ENCODE assay signal across 27 cellular contexts in genomic region chr3:79769234-79769633, GRCh38. TPM values are rescaled to one million over a fixed set of nuclear protein-coding genes. Genes with fewer than 3 reads are reported as not detected.
"Had no signal": no experiment of that assay in that cellular context is flagged by ENCODE, and none has a peak within 500 bp of the region (broad histone marks: within the 10 kb centered on the region; RNA-seq: fewer than 3 reads in every experiment).

No MANE protein-coding gene starts in this region.

- DNase-seq: activated CD4-positive, alpha-beta memory T cell treated with anti-CD3 and anti-CD28 coated beads for 36 hours; activated CD4-positive, alpha-beta T cell treated with anti-CD3 and anti-CD28 coated beads, Interleukin-2, amount 10 ng/mL, durations not matched to agents 24 days and 14 days; activated CD4-positive, CD25-positive, alpha-beta regulatory T cell treated with anti-CD3 and anti-CD28 coated beads, Interleukin-2, amount 50 U/mL, for 72 hours; activated CD8-positive, alpha-beta memory T cell treated with anti-CD3 and anti-CD28 coated beads, Interleukin-2, amount 50 U/mL, for 4 hours; activated gamma-delta T cell; activated naive CD4-positive, alpha-beta T cell treated with anti-CD3 and anti-CD28 coated beads, Interleukin-2, amount 10 ng/mL, durations not matched to agents 7 days and 5 days; activated naive CD8-positive, alpha-beta T cell treated with anti-CD3 and anti-CD28 coated beads, Interleukin-2, amount 10 ng/mL, durations not matched to agents 7 days and 5 days; activated T-cell treated with anti-CD3 and anti-CD28 coated beads, Interleukin-2, amount 50 U/mL, for 1 hour; brain microvascular endothelial cell; dorsolateral prefrontal cortex; effector memory CD8-positive, alpha-beta T cell; foreskin melanocyte; immature natural killer cell; kidney; left colon; mesenchymal stem cell; ovary; right lobe of liver; stimulated activated CD4-positive, alpha-beta T cell treated with anti-CD3 and anti-CD28 coated beads, Interleukin-2, amount 100 ng/mL, for 48 hours; stimulated activated naive CD4-positive, alpha-beta T cell treated with Interleukin-2 at 50 U/mL for 16 hours; T-helper 17 cell; T1000; WERI-Rb-1 had no signal

- H3K9me3 ChIP-seq: ascending aorta, ovary, right lobe of liver, tibial nerve had no signal

- H3K36me3 ChIP-seq: ascending aorta, brain microvascular endothelial cell, ovary, right lobe of liver, tibial nerve, WERI-Rb-1 had no signal

- H3K27ac ChIP-seq: ascending aorta, brain microvascular endothelial cell, coronary artery, dorsolateral prefrontal cortex, ovary, right lobe of liver, tibial nerve, WERI-Rb-1 had no signal

- H3K27me3 ChIP-seq: ascending aorta, brain microvascular endothelial cell, ovary had no signal

- H3K4me3 ChIP-seq: ascending aorta, coronary artery, ovary, right lobe of liver, tibial nerve had no signal

- H3K4me1 ChIP-seq: ascending aorta had no signal

- FAIRE-seq: endothelial cell of umbilical vein had no signal

RNA-seq across cellular contexts. Expression of gene ROBO1, which starts 1.4 kb away (rescaled TPM):
- total RNA-seq: activated CD4-positive, alpha-beta memory T cell treated with anti-CD3 and anti-CD28 coated beads for 36 hours; T-helper 17 cell had no signal
